Comparison of ENCODE assay signal across 1 cellular context in the genomic region with DNA sequence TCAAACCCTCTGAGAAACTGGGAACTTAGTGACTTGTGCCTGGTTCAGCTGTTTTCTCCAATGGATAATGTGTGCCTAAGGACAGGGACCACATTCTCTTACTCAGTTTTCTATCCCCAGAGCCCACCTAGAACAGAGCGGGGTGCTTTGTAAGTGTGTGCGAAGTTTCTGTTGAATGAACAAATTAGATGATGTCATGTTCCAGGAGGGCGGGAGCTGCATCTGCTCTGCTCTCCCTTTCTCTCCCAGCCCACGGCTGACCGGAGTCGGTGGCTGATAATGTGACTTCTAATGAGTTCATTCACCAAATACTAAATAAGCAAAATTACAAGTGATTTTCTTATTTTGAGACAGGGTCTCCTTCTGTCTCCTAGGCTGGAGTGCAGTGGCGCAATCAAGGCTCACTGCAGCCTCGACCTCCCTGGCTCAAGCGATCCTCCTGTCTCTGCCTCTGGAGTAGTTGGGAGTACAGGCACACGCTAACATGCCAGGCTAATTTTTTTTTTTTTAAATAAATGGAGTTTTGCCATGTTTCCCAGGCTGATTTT.
TF ChIP-seq lines count a peak whose summit lies in the region.

No MANE protein-coding gene starts in this region.

TF ChIP-seq in HEK293, 187 proteins besides CTCF, POLR2A, EP300 and RAD21 (continued from another document):
- TF ChIP-seq, protein P1, sequence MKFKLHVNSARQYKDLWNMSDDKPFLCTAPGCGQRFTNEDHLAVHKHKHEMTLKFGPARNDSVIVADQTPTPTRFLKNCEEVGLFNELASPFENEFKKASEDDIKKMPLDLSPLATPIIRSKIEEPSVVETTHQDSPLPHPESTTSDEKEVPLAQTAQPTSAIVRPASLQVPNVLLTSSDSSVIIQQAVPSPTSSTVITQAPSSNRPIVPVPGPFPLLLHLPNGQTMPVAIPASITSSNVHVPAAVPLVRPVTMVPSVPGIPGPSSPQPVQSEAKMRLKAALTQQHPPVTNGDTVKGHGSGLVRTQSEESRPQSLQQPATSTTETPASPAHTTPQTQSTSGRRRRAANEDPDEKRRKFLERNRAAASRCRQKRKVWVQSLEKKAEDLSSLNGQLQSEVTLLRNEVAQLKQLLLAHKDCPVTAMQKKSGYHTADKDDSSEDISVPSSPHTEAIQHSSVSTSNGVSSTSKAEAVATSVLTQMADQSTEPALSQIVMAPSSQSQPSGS (tag by site-specific recombination; IDR thresholded peaks at IDR 0.05; ENCODE audit: low read depth): peak; percentile 66
- no peak for TF ChIP-seq KLF16 (tag by site-specific recombination; IDR thresholded peaks at IDR 0.05)
- TF ChIP-seq PRDM10 (tag by site-specific recombination; IDR thresholded peaks at IDR 0.05): no peak
